8 cellular contexts compared by ENCODE assay signal in the genomic region with DNA sequence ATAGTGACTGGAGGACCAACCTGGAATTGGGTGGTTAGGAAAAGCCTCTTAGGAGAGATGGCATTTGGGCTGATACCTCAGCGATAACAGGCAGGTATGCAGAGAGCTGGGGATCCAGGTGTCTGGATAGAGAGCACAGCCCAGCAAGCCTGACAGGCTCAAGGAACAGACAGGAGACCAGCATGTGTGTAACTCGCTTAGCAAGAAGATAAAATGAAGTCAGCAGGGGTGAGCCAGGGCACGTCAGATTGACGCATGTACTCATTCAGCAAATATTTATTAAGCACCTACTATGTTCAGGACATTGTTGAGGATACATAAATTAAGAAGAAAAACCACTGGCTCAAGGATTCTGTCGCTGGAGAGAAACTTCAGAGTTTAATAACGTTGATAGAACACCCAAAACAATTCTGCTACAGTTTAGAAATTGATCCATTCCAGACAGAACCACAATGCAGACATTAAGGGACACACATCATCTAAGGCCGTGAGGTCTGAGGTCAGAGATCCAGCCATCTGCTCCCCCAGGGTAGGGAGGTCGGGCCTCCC. TPM values are rescaled to one million over a fixed set of nuclear protein-coding genes. Genes with fewer than 3 reads are reported as not detected.
DNase-seq lines count a peak whose midpoint lies in the region; ATAC-seq lines count a peak whose summit lies in the region.

No MANE protein-coding gene starts in this region.

- peak overlapping the region; percentile 78 for H3K4me3 Mint-ChIP-seq in activated CD4-positive, alpha-beta T cell treated with anti-CD3 and anti-CD28 coated beads, Interleukin-2, amount 10 ng/mL, durations not matched to agents 7 days and 5 days
- peak overlapping the region; percentile 74 for H3K4me3 Mint-ChIP-seq in activated T-helper 2 cell treated with anti-CD3 and anti-CD28 coated beads, Interferon-gamma antibody, Interleukin-2, Interleukin-4, amounts not matched to agents 10 μg/mL and 5 μg/mL and 100 μg/mL, durations not matched to agents 14 hours and 24 hours and 36 hours (ENCODE audit: low read depth)

- intact Hi-C loops in activated T-helper 2 cell treated with anti-CD3 and anti-CD28 coated beads, Interferon-gamma antibody, Interleukin-2, Interleukin-4, amounts not matched to agents 10 μg/mL and 5 μg/mL and 100 μg/mL, durations not matched to agents 14 hours and 24 hours and 36 hours (cut with micrococcal nuclease), result loop anchor here (5.0 kb wide), 3 partner anchors 201 to 396 kb away; no protein-coding TSS in a partner anchor

- no peaks in the 10 kb centered on the region for H3K9me3 Mint-ChIP-seq in activated CD4-positive, alpha-beta T cell treated with anti-CD3 and anti-CD28 coated beads, Interleukin-2, amount 10 ng/mL, durations not matched to agents 7 days and 5 days
- no peaks in the 10 kb centered on the region for H3K9me3 Mint-ChIP-seq in activated T-helper 2 cell treated with anti-CD3 and anti-CD28 coated beads, Interferon-gamma antibody, Interleukin-2, Interleukin-4, amounts not matched to agents 10 μg/mL and 5 μg/mL and 100 μg/mL, durations not matched to agents 14 hours and 24 hours and 36 hours

- H3K27me3 Mint-ChIP-seq in activated CD4-positive, alpha-beta T cell treated with anti-CD3 and anti-CD28 coated beads, Interleukin-2, amount 10 ng/mL, durations not matched to agents 7 days and 5 days, result no peaks in the 10 kb centered on the region
- H3K27me3 Mint-ChIP-seq in activated T-helper 2 cell treated with anti-CD3 and anti-CD28 coated beads, Interferon-gamma antibody, Interleukin-2, Interleukin-4, amounts not matched to agents 10 μg/mL and 5 μg/mL and 100 μg/mL, durations not matched to agents 14 hours and 24 hours and 36 hours (ENCODE audit: low read depth), result no peaks in the 10 kb centered on the region

- H3K4me3 ChIP-seq in iPS-20b (ENCODE audit: low read length), result peak overlapping the region; percentile 84

- DNase-seq in activated CD4-positive, alpha-beta T cell treated with anti-CD3 and anti-CD28 coated beads, Interleukin-2, amount 10 ng/mL, durations not matched to agents 7 days and 5 days, result peak; percentile 16
- DNase-seq in activated CD4-positive, alpha-beta T cell treated with anti-CD3 and anti-CD28 coated beads, Interleukin-2, amount 50 U/mL, for 48 hours, result no peak
- DNase-seq in activated T-helper 2 cell treated with anti-CD3 and anti-CD28 coated beads, Interferon-gamma antibody, Interleukin-2, Interleukin-4, amounts not matched to agents 10 μg/mL and 5 μg/mL and 100 μg/mL, durations not matched to agents 14 hours and 24 hours and 36 hours (ENCODE audit: low spot score), result no peak
- DNase-seq in substantia nigra (lab: John Stamatoyannopoulos, UW), result no peak
- no peak for DNase-seq in NCI-H524 (lab: John Stamatoyannopoulos, UW)
- no peak for DNase-seq in NCI-H1436 treated with DMSO at 0.1 percent for 48 hours (lab: John Stamatoyannopoulos, UW)

- no peak for ATAC-seq in GM18868 (IDR thresholded peaks at IDR 0.05; ENCODE audit: unreplicated experiment)

- peaks cover 53% of the 10 kb centered on the region for H3K4me1 Mint-ChIP-seq in activated CD4-positive, alpha-beta T cell treated with anti-CD3 and anti-CD28 coated beads, Interleukin-2, amount 10 ng/mL, durations not matched to agents 7 days and 5 days
- H3K4me1 Mint-ChIP-seq in activated T-helper 2 cell treated with anti-CD3 and anti-CD28 coated beads, Interferon-gamma antibody, Interleukin-2, Interleukin-4, amounts not matched to agents 10 μg/mL and 5 μg/mL and 100 μg/mL, durations not matched to agents 14 hours and 24 hours and 36 hours (ENCODE audit: low read depth), result peaks cover 42% of the 10 kb centered on the region

- H3K36me3 Mint-ChIP-seq in activated CD4-positive, alpha-beta T cell treated with anti-CD3 and anti-CD28 coated beads, Interleukin-2, amount 10 ng/mL, durations not matched to agents 7 days and 5 days (ENCODE audit: low read depth), result peaks cover 7% of the 10 kb centered on the region
- peaks cover 3% of the 10 kb centered on the region for H3K36me3 Mint-ChIP-seq in activated T-helper 2 cell treated with anti-CD3 and anti-CD28 coated beads, Interferon-gamma antibody, Interleukin-2, Interleukin-4, amounts not matched to agents 10 μg/mL and 5 μg/mL and 100 μg/mL, durations not matched to agents 14 hours and 24 hours and 36 hours (ENCODE audit: low read depth)

- no peak overlapping the region for H3K27ac ChIP-seq in iPS-20b (ENCODE audit: low read length)
- H3K27ac ChIP-seq in substantia nigra (ENCODE audit: low read depth, low read length, poor library complexity, severe bottlenecking), result peak overlapping the region; percentile 94

- peak overlapping the region; percentile 75; the same call in 1 of the 2 replicates for H3K9ac ChIP-seq in iPS-20b (ENCODE audit: low read depth, low read length)

- H3K27me3 ChIP-seq in iPS-20b (ENCODE audit: insufficient read depth, low read length), result peaks cover 25% of the 10 kb centered on the region

- peak overlapping the region; percentile 90 for H3K27ac Mint-ChIP-seq in activated CD4-positive, alpha-beta T cell treated with anti-CD3 and anti-CD28 coated beads, Interleukin-2, amount 10 ng/mL, durations not matched to agents 7 days and 5 days
- peak overlapping the region; percentile 75 for H3K27ac Mint-ChIP-seq in activated T-helper 2 cell treated with anti-CD3 and anti-CD28 coated beads, Interferon-gamma antibody, Interleukin-2, Interleukin-4, amounts not matched to agents 10 μg/mL and 5 μg/mL and 100 μg/mL, durations not matched to agents 14 hours and 24 hours and 36 hours

- H3K9me3 ChIP-seq in iPS-20b (ENCODE audit: insufficient read depth, low read depth, low read length), result no peaks in the 10 kb centered on the region

- POLR2A ChIA-PET in activated CD4-positive, alpha-beta T cell treated with anti-CD3 and anti-CD28 coated beads, Interleukin-2, amount 10 ng/mL, durations not matched to agents 7 days and 5 days (lab: Charles Lee), result no interaction called here

- CTCF ChIA-PET in activated CD4-positive, alpha-beta T cell treated with anti-CD3 and anti-CD28 coated beads, Interleukin-2, amount 10 ng/mL, durations not matched to agents 7 days and 5 days (lab: Charles Lee), result interaction anchor here (1.4 kb wide), 1 partner anchor 100 kb away, joined by 3 read pairs; no protein-coding TSS in a partner anchor

- peaks cover 10% of the 10 kb centered on the region; the same call in 1 of the 2 replicates for H3K4me1 ChIP-seq in iPS-20b (ENCODE audit: insufficient read depth, low read length)

- no peaks in the 10 kb centered on the region for H3K36me3 ChIP-seq in iPS-20b (ENCODE audit: insufficient read depth, low read depth, low read length)

RNA-seq across cellular contexts. Expression of a gene that starts 1.1 kb away (rescaled TPM):
- 10 to 100 TPM; 35.3 to 36.7 TPM for total RNA-seq in activated CD4-positive, alpha-beta T cell treated with anti-CD3 and anti-CD28 coated beads, Interleukin-2, amount 10 ng/mL, durations not matched to agents 7 days and 5 days
- 27.5 and 28.6 TPM in 2 replicates for total RNA-seq in activated T-helper 2 cell treated with anti-CD3 and anti-CD28 coated beads, Interferon-gamma antibody, Interleukin-2, Interleukin-4, amounts not matched to agents 10 μg/mL and 5 μg/mL and 100 μg/mL, durations not matched to agents 14 hours and 24 hours and 36 hours
